ENCODE assay signal across 8 cellular contexts in genomic region chr19:41299755-41300089, GRCh38. TPM values are rescaled to one million over a fixed set of nuclear protein-coding genes. Genes with fewer than 3 reads are reported as not detected.
DNase-seq lines count a peak whose midpoint lies in the region; ATAC-seq and TF ChIP-seq lines count a peak whose summit lies in the region.

No MANE protein-coding gene starts in this region.

- H3K4me1 Mint-ChIP-seq in endodermal cell = peaks cover 6% of the 10 kb centered on the region

- no peaks in the 10 kb centered on the region for H3K27me3 ChIP-seq in DND-41 (ENCODE audit: insufficient read depth, low read length, poor library complexity)
- H3K27me3 ChIP-seq in endodermal cell (ENCODE audit: control insufficient read depth, insufficient read depth, low read length, poor library complexity, severe bottlenecking) = no peaks in the 10 kb centered on the region
- no peaks in the 10 kb centered on the region for H3K27me3 ChIP-seq in osteoblast (ENCODE audit: insufficient read depth, low read length)

- H3K9me3 ChIP-seq in DND-41 (ENCODE audit: insufficient read depth, low read length, severe bottlenecking) (no peaks in the 10 kb centered on the region), endodermal cell (ENCODE audit: control insufficient read depth, low read length) (no peaks in the 10 kb centered on the region), osteoblast (ENCODE audit: low read depth, low read length) (no peaks in the 10 kb centered on the region)

- ATAC-seq in DND-41 (ENCODE audit: insufficient read depth, low read depth) (0 out of 3 replicates have a peak, but pooled peaks have one; percentile 22), HG03521 (IDR thresholded peaks at IDR 0.05; ENCODE audit: unreplicated experiment) (no peak), HG02852 (IDR thresholded peaks at IDR 0.05; ENCODE audit: unreplicated experiment) (no peak)

- no peak overlapping the region for H3K27ac ChIP-seq in DND-41 (ENCODE audit: low read length)
- no peak overlapping the region for H3K27ac ChIP-seq in endodermal cell (ENCODE audit: low read depth, low read length)
- H3K27ac ChIP-seq in osteoblast (ENCODE audit: low read depth, low read length) = peak overlapping the region; percentile 99

- H3K27me3 Mint-ChIP-seq in endodermal cell (ENCODE audit: insufficient read depth) = no peaks in the 10 kb centered on the region

- H3K36me3 Mint-ChIP-seq in endodermal cell (ENCODE audit: low read depth) = peaks cover 88% of the 10 kb centered on the region

- H3K4me2 ChIP-seq in DND-41 (ENCODE audit: insufficient read depth, low read length) (no peak overlapping the region), osteoblast (ENCODE audit: insufficient read depth, low read length) (peak overlapping the region; percentile 40)

- H3K9me3 Mint-ChIP-seq in endodermal cell = no peaks in the 10 kb centered on the region

- 90 to 93% methylated on average over 2 to 4 of the region's 4 CpGs for WGBS in endodermal cell (ENCODE audit: insufficient coverage in 1 of 2, insufficient read length in 1 of 2), 2 experiments

- H3K79me2 ChIP-seq in DND-41 (ENCODE audit: insufficient read depth, low read length) = peaks cover 27% of the 10 kb centered on the region
- peaks cover 36% of the 10 kb centered on the region for H3K79me2 ChIP-seq in osteoblast (ENCODE audit: insufficient read depth, low read length)

- TF ChIP-seq CTCF in DND-41 (IDR thresholded peaks at IDR 0.05; ENCODE audit: borderline replicate concordance, extremely low read depth, low read length, poor library complexity, severe bottlenecking) (no peak), endodermal cell (conservative IDR thresholded peaks at IDR 0.05) (no peak), osteoblast (IDR thresholded peaks at IDR 0.05; ENCODE audit: extremely low read depth, low read depth, low read length) (no peak)

- H3K4me1 ChIP-seq in DND-41 (ENCODE audit: insufficient read depth, low read length) = peaks cover 13% of the 10 kb centered on the region
- H3K4me1 ChIP-seq in endodermal cell (ENCODE audit: control insufficient read depth, insufficient read depth, low read length) = peaks cover 7% of the 10 kb centered on the region
- peaks cover 34% of the 10 kb centered on the region for H3K4me1 ChIP-seq in osteoblast (ENCODE audit: insufficient read depth, low read length)

- H3K4me3 ChIP-seq in DND-41 (ENCODE audit: low read depth in 1 of 2, low read length in 2 of 2) (no peak overlapping the region), endodermal cell (ENCODE audit: low read length) (no peak overlapping the region), osteoblast (ENCODE audit: insufficient read depth, low read length) (no peak overlapping the region)

- H4K20me1 ChIP-seq in DND-41 (ENCODE audit: insufficient read depth, low read length) (peaks cover 65% of the 10 kb centered on the region), osteoblast (ENCODE audit: insufficient read depth, low read length) (peaks cover 25% of the 10 kb centered on the region)

- H2AFZ ChIP-seq in DND-41 (ENCODE audit: low read depth, low read length) = no peak overlapping the region
- no peak overlapping the region for H2AFZ ChIP-seq in osteoblast (ENCODE audit: low read length)

- peak overlapping the region; percentile 67 for H3K27ac Mint-ChIP-seq in endodermal cell

- no peak overlapping the region for H3K4me3 Mint-ChIP-seq in endodermal cell

- DNase-seq in DND-41 (no peak), RPMI7951 (ENCODE audit: low read depth) (peak; percentile 85), endodermal cell (no peak), osteoblast (ENCODE audit: insufficient read length, low spot score, missing footprints) (peak; percentile 96), superior temporal gyrus (ENCODE audit: extremely low spot score) (no peak), NCI-H1436 (lab: John Stamatoyannopoulos, UW) (no peak)

- no peak overlapping the region for H3K9ac ChIP-seq in DND-41 (ENCODE audit: low read depth, low read length)
- no peak overlapping the region for H3K9ac ChIP-seq in endodermal cell (ENCODE audit: extremely low read depth, low read length, poor library complexity, severe bottlenecking)

- peaks cover 99% of the 10 kb centered on the region for H3K36me3 ChIP-seq in DND-41 (ENCODE audit: insufficient read depth, low read length)
- peaks cover 92% of the 10 kb centered on the region for H3K36me3 ChIP-seq in endodermal cell (ENCODE audit: control insufficient read depth, insufficient read depth, low read length)
- peaks cover 87% of the 10 kb centered on the region for H3K36me3 ChIP-seq in osteoblast (ENCODE audit: insufficient read depth, low read length)

RNA-seq across cellular contexts. Expression of gene CCDC97, which starts 10.2 kb away (rescaled TPM):
- 8.2 and 9.3 TPM in 2 replicates for total RNA-seq in RPMI7951 (2014; rRNA removed; shearing (Covaris generic))
- total RNA-seq in endodermal cell (10 to 100 TPM; 38.4 to 44.6 TPM), osteoblast (9.0 and 11.2 TPM in 2 replicates)
- 33.6 TPM for polyA plus RNA-seq in endodermal cell (2013, experiment 1 of 2)
- 29.5 TPM for polyA plus RNA-seq in endodermal cell (2013, experiment 2 of 2)

RNA-seq across cellular contexts. Expression of gene HNRNPUL1, which starts 35.5 kb away (rescaled TPM):
- total RNA-seq in RPMI7951 (2014; rRNA removed; shearing (Covaris generic)) = 101 and 105 TPM in 2 replicates
- total RNA-seq in endodermal cell = 100 to 1,000 TPM; 211 to 225 TPM
- 216 TPM for polyA plus RNA-seq in endodermal cell (2013, experiment 1 of 2)
- 207 TPM for polyA plus RNA-seq in endodermal cell (2013, experiment 2 of 2)
- total RNA-seq in osteoblast = 113 and 114 TPM in 2 replicates

RNA-seq across cellular contexts. Expression of gene TGFB1, which starts 54.0 kb away (rescaled TPM):
- 15.2 and 18.1 TPM in 2 replicates for total RNA-seq in RPMI7951 (2014; rRNA removed; shearing (Covaris generic))
- total RNA-seq in endodermal cell = 10 to 100 TPM; 56.3 to 60.1 TPM
- polyA plus RNA-seq in endodermal cell (2013, experiment 1 of 2) = 21.7 TPM
- polyA plus RNA-seq in endodermal cell (2013, experiment 2 of 2) = 26.9 TPM
- 17.4 and 21.2 TPM in 2 replicates for total RNA-seq in osteoblast

Comparison
In these comparisons a context has a peak if more than half of its experiments do, and no peak if none do; other contexts are left out.
1. DNase-seq: peak in RPMI7951 (single experiment) and osteoblast (single experiment); none in DND-41 (single experiment), endodermal cell (single experiment), superior temporal gyrus (single experiment) and NCI-H1436 (single experiment).